ENCODE assay signal across 23 cellular contexts in genomic region chr3:18079062-18079461, GRCh38.
"Had no signal": no experiment of that assay in that cellular context is flagged by ENCODE, and none has a peak within 500 bp of the region (broad histone marks: within the 10 kb centered on the region; RNA-seq: fewer than 3 reads in every experiment).

No MANE protein-coding gene starts in this region.

- H3K36me3 ChIP-seq: left ventricle myocardium inferior, pancreas, prostate gland, spleen, tibial nerve, vagina had no signal

- ATAC-seq: naive thymus-derived CD8-positive, alpha-beta T cell; pancreas; right cardiac atrium; sciatic nerve; stimulated activated effector memory CD8-positive, alpha-beta T cell treated with anti-CD3 and anti-CD28 coated beads, Interleukin-12 subunit alpha, Interleukin-12 subunit beta, amount 100 ng/mL, for 72 hours had no signal

- H3K27me3 Mint-ChIP-seq: type B pancreatic cell had no signal

- H3K36me3 Mint-ChIP-seq: naive thymus-derived CD8-positive, alpha-beta T cell; stimulated activated effector memory CD8-positive, alpha-beta T cell treated with anti-CD3 and anti-CD28 coated beads, Interleukin-12 subunit alpha, Interleukin-12 subunit beta, amount 100 ng/mL, for 72 hours; type B pancreatic cell had no signal

- H3K27ac ChIP-seq: hepatocyte, left ventricle myocardium inferior, pancreas, prostate gland, skin epidermis, spleen, tibial nerve, vagina had no signal

- H3K4me1 Mint-ChIP-seq: neural crest cell had no signal

- FAIRE-seq: pancreas had no signal

- H3K4me3 ChIP-seq: hepatocyte, left ventricle myocardium inferior, lung, pancreas, prostate gland, skin epidermis, spleen, tibial nerve, vagina had no signal

- H3K27me3 ChIP-seq: hepatocyte, pancreas, spleen, tibial nerve, vagina had no signal

- H3K9me3 ChIP-seq: left ventricle myocardium inferior, pancreas, prostate gland, spleen, tibial nerve, vagina had no signal

- H3K4me1 ChIP-seq: left ventricle myocardium inferior, pancreas, prostate gland, spleen, tibial nerve, vagina had no signal

- H3K79me2 ChIP-seq: hepatocyte had no signal

- H3K9me3 Mint-ChIP-seq: naive thymus-derived CD8-positive, alpha-beta T cell; nephron; neural crest cell; stimulated activated effector memory CD8-positive, alpha-beta T cell treated with anti-CD3 and anti-CD28 coated beads, Interleukin-12 subunit alpha, Interleukin-12 subunit beta, amount 100 ng/mL, for 72 hours; stimulated activated naive CD8-positive, alpha-beta T cell treated with anti-CD3 and anti-CD28 coated beads, Interleukin-15, Interleukin-2, amounts not matched to agents 100 ng/mL and 50 ng/mL, for 24 hours; type B pancreatic cell had no signal

- H3K4me3 Mint-ChIP-seq: naive thymus-derived CD8-positive, alpha-beta T cell; nephron; neural crest cell; stimulated activated effector memory CD8-positive, alpha-beta T cell treated with anti-CD3 and anti-CD28 coated beads, Interleukin-12 subunit alpha, Interleukin-12 subunit beta, amount 100 ng/mL, for 72 hours; stimulated activated naive CD8-positive, alpha-beta T cell treated with anti-CD3 and anti-CD28 coated beads, Interleukin-15, Interleukin-2, amounts not matched to agents 100 ng/mL and 50 ng/mL, for 24 hours; type B pancreatic cell had no signal

- H3K27ac Mint-ChIP-seq: naive thymus-derived CD8-positive, alpha-beta T cell; stimulated activated effector memory CD8-positive, alpha-beta T cell treated with anti-CD3 and anti-CD28 coated beads, Interleukin-12 subunit alpha, Interleukin-12 subunit beta, amount 100 ng/mL, for 72 hours; stimulated activated naive CD8-positive, alpha-beta T cell treated with anti-CD3 and anti-CD28 coated beads, Interleukin-15, Interleukin-2, amounts not matched to agents 100 ng/mL and 50 ng/mL, for 24 hours had no signal

- DNase-seq: islet precursor cell; left ventricle myocardium inferior; mesendoderm; naive thymus-derived CD8-positive, alpha-beta T cell; pancreas; posterior cingulate gyrus; retina; right cardiac atrium; spleen; stimulated activated CD4-positive, alpha-beta T cell treated with anti-CD3 and anti-CD28 coated beads, Interleukin-4, amount 100 ng/mL, for 24 hours; stimulated activated naive CD4-positive, alpha-beta T cell had no signal

- H2AFZ ChIP-seq: hepatocyte had no signal

- H3K4me2 ChIP-seq: hepatocyte had no signal
